Comparison of ENCODE assay signal across 14 cellular contexts in the genomic region with DNA sequence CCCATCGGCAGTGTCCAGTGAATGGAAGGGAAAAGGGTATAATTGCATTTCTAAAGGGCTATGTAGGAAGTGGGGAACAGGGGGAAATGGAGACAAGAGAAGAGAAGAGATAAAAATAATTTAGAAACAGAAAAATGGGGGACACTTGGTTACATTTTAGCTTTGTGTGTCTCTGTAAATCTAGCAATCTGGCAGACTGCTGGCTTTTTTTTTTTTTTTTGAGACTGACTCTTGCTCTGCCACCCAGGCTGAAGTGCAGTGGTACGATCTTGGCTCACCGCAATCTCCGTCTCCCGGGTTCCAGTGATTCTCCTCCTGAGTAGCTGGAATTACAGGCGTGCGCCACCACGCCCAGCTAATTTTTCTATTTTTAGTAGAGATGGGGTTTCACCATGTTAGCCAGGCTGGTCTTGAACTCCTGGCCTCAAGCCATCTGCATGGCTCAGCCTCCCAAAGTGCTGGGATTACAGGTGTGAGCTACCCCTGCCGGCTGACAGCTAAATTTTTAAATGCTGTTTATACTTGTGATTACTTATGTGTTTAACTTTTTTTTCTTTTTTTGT. TPM values are rescaled to one million over a fixed set of nuclear protein-coding genes. Genes with fewer than 3 reads are reported as not detected.
A peak's percentile ranks its signal among the peaks of the same experiment; 100 is the strongest.
DNase-seq lines count a peak whose midpoint lies in the region; ATAC-seq and TF ChIP-seq lines count a peak whose summit lies in the region.
"Had no signal": no experiment of that assay in that cellular context is flagged by ENCODE, and none has a peak within 500 bp of the region (broad histone marks: within the 10 kb centered on the region; RNA-seq: fewer than 3 reads in every experiment).

No MANE protein-coding gene starts in this region.

- no peak overlapping the region for H4K5ac ChIP-seq in IMR-90 (ENCODE audit: low read depth, low read length)

- TF ChIP-seq CTCF in IMR-90 (conservative IDR thresholded peaks at IDR 0.05; ENCODE audit: low read depth, low read length) (no peak), chondrocyte (IDR thresholded peaks at IDR 0.05) (no peak), spleen (IDR thresholded peaks at IDR 0.05 in 8 of 11, conservative IDR thresholded peaks at IDR 0.05 in 3 of 11) (no peak), gastroesophageal sphincter (IDR thresholded peaks at IDR 0.05) (no peak), Caco-2 (IDR thresholded peaks at IDR 0.05; ENCODE audit: insufficient read depth in 1 of 2, low read depth in 1 of 2, low read length in 1 of 2, severe bottlenecking in 1 of 2, unreplicated experiment in 1 of 2) (no peak)

- no peak overlapping the region for H3K27ac ChIP-seq in IMR-90 (ENCODE audit: insufficient read depth, low read length)
- no peak overlapping the region for H3K27ac ChIP-seq in spleen
- no peak overlapping the region for H3K27ac ChIP-seq in gastroesophageal sphincter
- H3K27ac ChIP-seq: GM23248, neutrophil had no signal

- peaks cover 34 to 83% of the 10 kb centered on the region in 2 experiments for H3K79me1 ChIP-seq in IMR-90 (ENCODE audit: low read depth in 1 of 2, low read length in 2 of 2)

- H3K9me1 ChIP-seq in IMR-90 (ENCODE audit: insufficient read depth, low read length): peaks cover 20% of the 10 kb centered on the region; the same call in 1 of the 2 replicates

- peak overlapping the region; percentile 62 for H3K27ac Mint-ChIP-seq in activated naive CD4-positive, alpha-beta T cell treated with anti-CD3 and anti-CD28 coated beads for 36 hours
- H3K27ac Mint-ChIP-seq in chondrocyte (ENCODE audit: unreplicated experiment): no peak overlapping the region
- H3K27ac Mint-ChIP-seq in Caco-2 (ENCODE audit: unreplicated experiment): no peak overlapping the region

- H4K8ac ChIP-seq in IMR-90 (ENCODE audit: low read depth in 2 of 2, low read length in 2 of 2): no peak overlapping the region

- no peak overlapping the region for H3K14ac ChIP-seq in IMR-90 (replicated peaks; ENCODE audit: low read depth, low read length)

- H2BK15ac ChIP-seq in IMR-90 (ENCODE audit: low read depth, low read length): no peak overlapping the region

- no peak for TF ChIP-seq EP300 in gastroesophageal sphincter (IDR thresholded peaks at IDR 0.05)

- H3K4me3 Mint-ChIP-seq in activated naive CD4-positive, alpha-beta T cell treated with anti-CD3 and anti-CD28 coated beads for 36 hours: peak overlapping the region; percentile 41
- no peak overlapping the region for H3K4me3 Mint-ChIP-seq in chondrocyte (ENCODE audit: unreplicated experiment)
- no peak overlapping the region for H3K4me3 Mint-ChIP-seq in Caco-2 (ENCODE audit: unreplicated experiment)

- WGBS in IMR-90 (ENCODE audit: extremely low coverage in 2 of 2, insufficient read length in 1 of 2), 2 experiments: no CpG with 5 or more reads among the region's 9 CpGs
- 75 to 89% (median 83%) methylated on average over 9 of the region's 9 CpGs for WGBS in spleen, 5 donors
- 66 to 86% methylated on average over 5 to 9 of the region's 9 CpGs for WGBS in gastroesophageal sphincter (ENCODE audit: low coverage in 1 of 2), 2 donors

- H3K36me3 ChIP-seq in IMR-90 (ENCODE audit: control insufficient read depth, insufficient read depth, low read length) (no peaks in the 10 kb centered on the region), spleen (no peaks in the 10 kb centered on the region), gastroesophageal sphincter (no peaks in the 10 kb centered on the region), Caco-2 (ENCODE audit: control insufficient read depth, insufficient read depth, low read length) (no peaks in the 10 kb centered on the region)
- H3K36me3 ChIP-seq: neutrophil had no signal

- TF ChIP-seq POLR2A in IMR-90 (IDR thresholded peaks at IDR 0.05; ENCODE audit: low read depth, low read length) (no peak), spleen (IDR thresholded peaks at IDR 0.05) (no peak), gastroesophageal sphincter (IDR thresholded peaks at IDR 0.05) (no peak)

- H3K27me3 ChIP-seq in IMR-90 (ENCODE audit: control insufficient read depth, insufficient read depth, low read length) (no peaks in the 10 kb centered on the region), spleen (replicated peaks in 1 of 7) (no peaks in the 10 kb centered on the region), gastroesophageal sphincter (no peaks in the 10 kb centered on the region), Caco-2 (replicated peaks; ENCODE audit: control insufficient read depth, insufficient read depth, low read length) (no peaks in the 10 kb centered on the region)

- in situ Hi-C loops in IMR-90 (cut with MboI; ENCODE audit: low sequenced_read_pairs): no loop called here

- ATAC-seq in IMR-90 (ENCODE audit: low read depth) (no peak), gastroesophageal sphincter (no peak), HG02678 (IDR thresholded peaks at IDR 0.05; ENCODE audit: unreplicated experiment) (no peak)

- no peaks in the 10 kb centered on the region for H3K9me3 Mint-ChIP-seq in activated naive CD4-positive, alpha-beta T cell treated with anti-CD3 and anti-CD28 coated beads for 36 hours
- H3K9me3 Mint-ChIP-seq in chondrocyte (ENCODE audit: low read depth): no peaks in the 10 kb centered on the region
- H3K9me3 Mint-ChIP-seq in Caco-2 (ENCODE audit: unreplicated experiment): peaks cover 10% of the 10 kb centered on the region

- no peaks in the 10 kb centered on the region for H3K9me3 ChIP-seq in IMR-90 (ENCODE audit: control insufficient read depth, insufficient read depth, low read length)
- H3K9me3 ChIP-seq in spleen: peaks cover 0 to 2% (median under 1%) of the 10 kb centered on the region in 8 donors
- H3K9me3 ChIP-seq in gastroesophageal sphincter: peaks cover 0 to under 1% (median 0%) of the 10 kb centered on the region in 3 donors
- H3K9me3 ChIP-seq in Caco-2: no peaks in the 10 kb centered on the region
- H3K9me3 ChIP-seq: neutrophil had no signal

- H3K4me3 ChIP-seq in IMR-90 (ENCODE audit: insufficient read depth, low read depth, low read length): no peak overlapping the region
- no peak overlapping the region for H3K4me3 ChIP-seq in spleen
- no peak overlapping the region for H3K4me3 ChIP-seq in gastroesophageal sphincter
- no peak overlapping the region for H3K4me3 ChIP-seq in Caco-2 (ENCODE audit: low read depth, low read length)
- H3K4me3 ChIP-seq: GM23248, lung had no signal

- H3K18ac ChIP-seq in IMR-90 (ENCODE audit: low read depth, low read length): no peak overlapping the region

- no peak overlapping the region for H4K91ac ChIP-seq in IMR-90 (ENCODE audit: insufficient read depth, low read depth, low read length)

- no peak overlapping the region for H2AK9ac ChIP-seq in IMR-90 (replicated peaks; ENCODE audit: low read depth, low read length, poor library complexity)

- H3K27me3 Mint-ChIP-seq in activated naive CD4-positive, alpha-beta T cell treated with anti-CD3 and anti-CD28 coated beads for 36 hours (ENCODE audit: low read depth): no peaks in the 10 kb centered on the region
- H3K27me3 Mint-ChIP-seq in chondrocyte (ENCODE audit: low read depth): no peaks in the 10 kb centered on the region
- no peaks in the 10 kb centered on the region for H3K27me3 Mint-ChIP-seq in Caco-2 (ENCODE audit: insufficient read depth, unreplicated experiment)

- no peak overlapping the region for H3K4ac ChIP-seq in IMR-90 (ENCODE audit: low read depth, low read length)

- intact Hi-C loops in activated naive CD4-positive, alpha-beta T cell treated with anti-CD3 and anti-CD28 coated beads for 36 hours (cut with micrococcal nuclease): loop anchor here (2.0 to 5.0 kb wide), 2 partner anchors 36 to 54 kb away; partner anchors contain the start of gene AGPAT3
- intact Hi-C loops in IMR-90 (cut with micrococcal nuclease) (no loop called here), spleen (cut with DNase I; ENCODE audit: low total_unique reads) (loop anchor here (10.0 kb wide), 1 partner anchor 54 kb away; the partner anchor contains the start of gene AGPAT3), Caco-2 (cut with micrococcal nuclease; ENCODE audit: unreplicated experiment) (no loop called here)

- dilution Hi-C loops in IMR-90 (cut with HindIII; ENCODE audit: low sequenced_read_pairs, unreplicated experiment): no loop called here

- CTCF ChIA-PET in activated naive CD4-positive, alpha-beta T cell treated with anti-CD3 and anti-CD28 coated beads for 36 hours (lab: Charles Lee): interaction anchor here (0.6 to 1.9 kb wide), 10 partner anchors 11 to 141 kb away, joined by 3 to 9 read pairs (median 3); no protein-coding TSS in a partner anchor
- CTCF ChIA-PET in IMR-90 (lab: Yijun Ruan, JAX): no interaction called here
- CTCF ChIA-PET in Caco-2 (lab: Charles Lee): interaction anchor here (0.8 kb wide), 1 partner anchor 57 kb away, joined by 4 read pairs; no protein-coding TSS in a partner anchor

- peaks cover 3% of the 10 kb centered on the region for H3K36me3 Mint-ChIP-seq in activated naive CD4-positive, alpha-beta T cell treated with anti-CD3 and anti-CD28 coated beads for 36 hours (ENCODE audit: low read depth)
- H3K36me3 Mint-ChIP-seq in chondrocyte (ENCODE audit: low read depth) (no peaks in the 10 kb centered on the region), Caco-2 (ENCODE audit: insufficient read depth, unreplicated experiment) (peaks cover 12% of the 10 kb centered on the region)

- POLR2A ChIA-PET in IMR-90 (lab: Charles Lee; ENCODE audit: unreplicated experiment): no interaction called here
- POLR2A ChIA-PET in Caco-2 (lab: Charles Lee): no interaction called here

- H2BK20ac ChIP-seq in IMR-90 (ENCODE audit: low read depth, low read length): 0 out of 2 replicates have a peak overlapping the region, but pooled peaks have one; percentile 14

- no peak overlapping the region; the same call in 1 of the 2 replicates for H3K23ac ChIP-seq in IMR-90 (ENCODE audit: low read depth, low read length)

- H3K4me1 ChIP-seq in IMR-90 (ENCODE audit: control insufficient read depth, insufficient read depth, low read length) (peaks cover 12% of the 10 kb centered on the region), spleen (peaks cover 15 to 98% (median 63%) of the 10 kb centered on the region in 6 donors), gastroesophageal sphincter (peaks cover 0 to 74% (median 3%) of the 10 kb centered on the region in 3 donors), Caco-2 (peaks cover 35% of the 10 kb centered on the region)

- H2BK120ac ChIP-seq in IMR-90 (ENCODE audit: low read depth, low read length): no peak overlapping the region

- no peak overlapping the region for H3K56ac ChIP-seq in IMR-90 (ENCODE audit: extremely low read depth, insufficient read depth, low read length)

- H2AFZ ChIP-seq in IMR-90 (replicated peaks; ENCODE audit: low read length, poor library complexity): no peak overlapping the region
- H2AFZ ChIP-seq: GM23248 had no signal

- H3K4me1 Mint-ChIP-seq in activated naive CD4-positive, alpha-beta T cell treated with anti-CD3 and anti-CD28 coated beads for 36 hours (ENCODE audit: low read depth): peaks cover 63% of the 10 kb centered on the region
- H3K4me1 Mint-ChIP-seq in chondrocyte (ENCODE audit: low read depth) (peaks cover 36% of the 10 kb centered on the region), Caco-2 (ENCODE audit: low read depth, unreplicated experiment) (peaks cover 23% of the 10 kb centered on the region)

- H2AK5ac ChIP-seq in IMR-90 (ENCODE audit: low read depth, low read length): no peak overlapping the region

- no peak overlapping the region for H3K9ac ChIP-seq in IMR-90 (ENCODE audit: low read depth, low read length)
- H3K9ac ChIP-seq: GM23248 had no signal

- H4K20me1 ChIP-seq in IMR-90 (ENCODE audit: insufficient read depth, low read length): peaks cover 68% of the 10 kb centered on the region

- H3K4me2 ChIP-seq in IMR-90 (ENCODE audit: low read depth, low read length): no peak overlapping the region

- no peak for DNase-seq in activated naive CD4-positive, alpha-beta T cell treated with anti-CD3 and anti-CD28 coated beads for 36 hours
- no peak for DNase-seq in activated naive CD4-positive, alpha-beta T cell treated with anti-CD3 and anti-CD28 coated beads, Interleukin-2, amount 50 U/mL, for 16 hours
- DNase-seq in IMR-90 (no peak), chondrocyte (ENCODE audit: low spot score) (peak; percentile 11), spleen (peak; percentile 21), Caco-2 (no peak)
- DNase-seq: activated CD4-positive, CD25-positive, alpha-beta regulatory T cell treated with anti-CD3 and anti-CD28 coated beads, Interleukin-2, amount 50 U/mL, for 72 hours; activated effector memory CD4-positive, alpha-beta T cell treated with anti-CD3 and anti-CD28 coated beads, Interleukin-2, amount 50 U/mL, for 16 hours; DMS153; GM23248 had no signal

- BruUV-seq in IMR-90 (replicated peaks; lab: Mats Ljungman, UMichigan): no TSS peak
- BruUV-seq in Caco-2 (replicated peaks; lab: Mats Ljungman, UMichigan): no TSS peak

- H2BK5ac ChIP-seq in IMR-90 (ENCODE audit: low read depth, low read length, poor library complexity, severe bottlenecking): no peak overlapping the region

- no peak for TF ChIP-seq RAD21 in IMR-90 (IDR thresholded peaks at IDR 0.05; ENCODE audit: low read length)

RNA-seq across cellular contexts. Expression of gene AGPAT3, which starts 53.4 kb away (rescaled TPM):
- total RNA-seq in activated naive CD4-positive, alpha-beta T cell treated with anti-CD3 and anti-CD28 coated beads for 36 hours: 10 to 100 TPM; 57.9 to 64.1 TPM
- total RNA-seq in IMR-90 (2012; rRNA removed): 24.2 and 27.1 TPM in 2 replicates
- 36.2 and 38.7 TPM in 2 replicates for polyA plus RNA-seq in IMR-90 (2012; rRNA removed)
- 32.1 and 32.6 TPM in 2 replicates for polyA plus RNA-seq in IMR-90 (2012; cell fraction: cytosol; rRNA removed)
- polyA plus RNA-seq in IMR-90 (2012; cell fraction: nucleus; rRNA removed; ENCODE audit: low replicate concordance): 48.7 and 55.4 TPM in 2 replicates
- total RNA-seq in chondrocyte: 43.5 to 48.1 TPM (median 45.4 TPM) in 3 replicates
- 10 to 100 TPM; 50.8 to 92.0 (median 64.5) TPM for total RNA-seq in spleen
- 10 to 100 TPM in 1 of 3 donors, 1 to 10 TPM in 2; 6.9 to 20.7 (median 8.3) TPM for polyA plus RNA-seq in spleen
- 10 to 100 TPM; 27.1 to 46.9 (median 32.2) TPM for total RNA-seq in gastroesophageal sphincter
- 61.8 and 65.5 TPM in 2 replicates for total RNA-seq in Caco-2 (2022)

Comparison
In these comparisons a context has a peak if more than half of its experiments do, and no peak if none do; other contexts are left out.
1. DNase-seq: peak in chondrocyte (single experiment) and spleen (single experiment); none in activated naive CD4-positive, alpha-beta T cell treated with anti-CD3 and anti-CD28 coated beads for 36 hours (single experiment), activated naive CD4-positive, alpha-beta T cell treated with anti-CD3 and anti-CD28 coated beads, Interleukin-2, amount 50 U/mL, for 16 hours (single experiment), IMR-90 (single experiment) and Caco-2 (0 of 2).
2. intact Hi-C loops: an anchor here in activated naive CD4-positive, alpha-beta T cell treated with anti-CD3 and anti-CD28 coated beads for 36 hours (2.0 to 5.0 kb wide) and spleen (10.0 kb wide); none called in IMR-90 and Caco-2.